8 cellular contexts compared by ENCODE assay signal in genomic region chr12:82687020-82687951, GRCh38. TPM values are rescaled to one million over a fixed set of nuclear protein-coding genes. Genes with fewer than 3 reads are reported as not detected.
DNase-seq lines count a peak whose midpoint lies in the region; ATAC-seq, FAIRE-seq and TF ChIP-seq lines count a peak whose summit lies in the region.

No MANE protein-coding gene starts in this region.

- peak; percentile 37 for ATAC-seq in HG02678 (IDR thresholded peaks at IDR 0.05; ENCODE audit: unreplicated experiment)

- H3K27me3 ChIP-seq in bronchial epithelial cell (ENCODE audit: control insufficient read depth, insufficient read depth, low read length), result no peaks in the 10 kb centered on the region

- peak overlapping the region; percentile 97 for H3K27ac ChIP-seq in VCaP

- peak overlapping the region; percentile 73 for H3K4me3 ChIP-seq in bronchial epithelial cell (ENCODE audit: low read depth, low read length)

- FAIRE-seq in GM18507 (lab: Jason Lieb, UNC), result peak; percentile 83
- no peak for FAIRE-seq in bronchial epithelial cell (lab: Jason Lieb, UNC)

- H3K36me3 ChIP-seq in bronchial epithelial cell (ENCODE audit: control insufficient read depth, insufficient read depth, low read length), result no peaks in the 10 kb centered on the region

- peak; percentile 36 for DNase-seq in GM18507 (ENCODE audit: extremely low spot score, insufficient read length, low read depth)
- peak; percentile 38 for DNase-seq in NCI-H1417 treated with DMSO at 0.1 percent for 48 hours (lab: John Stamatoyannopoulos, UW)
- peak; percentile 60 for DNase-seq in bronchial epithelial cell (ENCODE audit: low read depth)
- peak; percentile 68 for DNase-seq in kidney tubule cell (ENCODE audit: low spot score)
- DNase-seq in stimulated activated CD4-positive, alpha-beta T cell treated with anti-CD3 and anti-CD28 coated beads, Interleukin-1b, Interleukin-23, amount 100 ng/mL, for 48 hours, result peak; percentile 60
- DNase-seq in cerebellar nuclear complex (lab: John Stamatoyannopoulos, UW), result no peak

- no peak for TF ChIP-seq CTCF in VCaP (conservative IDR thresholded peaks at IDR 0.05)
- no peak for TF ChIP-seq CTCF in bronchial epithelial cell (IDR thresholded peaks at IDR 0.05; ENCODE audit: insufficient read depth, low read length, severe bottlenecking)

RNA-seq across cellular contexts. Expression of gene TMTC2, which starts 0.6 kb away (rescaled TPM):
- 9.3 and 10.5 TPM in 2 replicates for total RNA-seq in bronchial epithelial cell

Comparison
In these comparisons a context has a peak if more than half of its experiments do, and no peak if none do; other contexts are left out.
1. DNase-seq: peak in GM18507 (single experiment), NCI-H1417 treated with DMSO at 0.1 percent for 48 hours (single experiment), bronchial epithelial cell (single experiment), kidney tubule cell (single experiment) and stimulated activated CD4-positive, alpha-beta T cell treated with anti-CD3 and anti-CD28 coated beads, Interleukin-1b, Interleukin-23, amount 100 ng/mL, for 48 hours (single experiment); none in cerebellar nuclear complex (0 of 2).